In the genomic region with DNA sequence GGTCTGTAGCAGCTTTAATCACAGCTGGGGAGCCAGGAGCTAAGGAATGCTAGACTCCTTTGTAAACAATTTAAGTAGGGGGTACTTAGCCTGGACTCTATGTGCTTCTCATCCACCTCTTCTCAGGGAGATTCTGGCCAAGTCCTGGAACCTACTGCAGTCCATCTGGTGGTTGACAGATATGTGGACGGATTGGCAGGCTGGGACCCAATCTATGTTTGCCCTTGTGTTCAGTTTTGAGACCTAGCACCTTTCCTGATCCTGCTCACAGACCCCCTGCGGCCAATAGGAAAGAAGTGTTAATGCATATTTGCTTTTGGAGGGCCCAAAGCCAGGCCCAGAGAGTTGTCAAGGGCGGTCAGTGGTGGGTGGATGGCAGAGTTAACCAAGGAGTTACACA, we compare ENCODE assay signal across 23 cellular contexts.
"Had no signal": no experiment of that assay in that cellular context is flagged by ENCODE, and none has a peak within 500 bp of the region (broad histone marks: within the 10 kb centered on the region; RNA-seq: fewer than 3 reads in every experiment).

No MANE protein-coding gene starts in this region.

- H3K4me3 ChIP-seq: adrenal gland, body of pancreas, K562, SJCRH30 had no signal

- H3K36me3 ChIP-seq: adrenal gland, SJCRH30 had no signal

- DNase-seq: activated CD4-positive, alpha-beta T cell treated with anti-CD3 and anti-CD28 coated beads for 4 hours; activated CD8-positive, alpha-beta memory T cell treated with anti-CD3 and anti-CD28 coated beads, Interleukin-2, amount 50 U/mL, for 48 hours; activated CD8-positive, alpha-beta T cell treated with anti-CD3 and anti-CD28 coated beads, Interleukin-2, amount 10 ng/mL, durations not matched to agents 7 days and 5 days; activated naive CD4-positive, alpha-beta T cell treated with anti-CD3 and anti-CD28 coated beads, Interleukin-2, amount 50 U/mL, for 16 hours; activated naive CD8-positive, alpha-beta T cell treated with anti-CD3 and anti-CD28 coated beads, Interleukin-2, amount 10 ng/mL, durations not matched to agents 7 days and 5 days; activated T-cell treated with anti-CD3 and anti-CD28 coated beads, Interleukin-2, amount 50 U/mL, for 1 hour; adrenal gland; aorta; body of pancreas; Kasumi-1; NCI-H1048; NCI-H146; NCI-H187 treated with DMSO at 0.1 percent for 48 hours; NCI-H2081 treated with DMSO at 0.1 percent for 48 hours; NCI-H524; Right ventricle myocardium superior; RPMI8226; SJCRH30; SW 1271 had no signal

- H3K27ac ChIP-seq: adrenal gland, body of pancreas, SJCRH30 had no signal

- FAIRE-seq: K562 had no signal

- H3K27me3 ChIP-seq: adrenal gland, body of pancreas, SJCRH30 had no signal

- H3K9me3 ChIP-seq: adrenal gland, body of pancreas, SJCRH30 had no signal

- ATAC-seq: activated CD4-positive, CD25-positive, alpha-beta regulatory T cell treated with anti-CD3 and anti-CD28 coated beads, Interleukin-2, amount 50 U/mL, for 24 hours; activated CD8-positive, alpha-beta T cell treated with anti-CD3 and anti-CD28 coated beads, Interleukin-2, amount 10 ng/mL, durations not matched to agents 7 days and 5 days; body of pancreas; K562; Panc1; SK-N-SH treated with all-trans-retinoic acid at 6 μM for 48 hours had no signal
